ENCODE assay signal across 20 cellular contexts in genomic region chr22:43179911-43180195, GRCh38.
"Had no signal": no experiment of that assay in that cellular context is flagged by ENCODE, and none has a peak within 500 bp of the region (broad histone marks: within the 10 kb centered on the region; RNA-seq: fewer than 3 reads in every experiment).

No MANE protein-coding gene starts in this region.

- H3K4me1 ChIP-seq: SJCRH30 had no signal

- H3K9me3 ChIP-seq: SJCRH30 had no signal

- H3K27me3 ChIP-seq: SJCRH30 had no signal

- H3K27ac ChIP-seq: SJCRH30 had no signal

- DNase-seq: Kasumi-1, KG1, MV-4-11, NCI-H1048, NCI-H1105, NCI-H1417 treated with DMSO at 0.1 percent for 48 hours, NCI-H146, NCI-H1694 treated with DMSO at 0.1 percent for 48 hours, NCI-H1930, NCI-H2081, NCI-H2107, NCI-H2227 treated with DMSO at 0.1 percent for 48 hours, NCI-H524, NCI-H526 treated with DMSO at 0.1 percent for 48 hours, NCI-H774, RPMI8226, SHP77 treated with DMSO at 0.1 percent for 48 hours, SJCRH30 had no signal

- FAIRE-seq: RCC 7860 had no signal

- ATAC-seq: SK-N-SH treated with all-trans-retinoic acid at 6 μM for 48 hours had no signal

- H3K4me3 ChIP-seq: SJCRH30 had no signal
